In the genomic region with DNA sequence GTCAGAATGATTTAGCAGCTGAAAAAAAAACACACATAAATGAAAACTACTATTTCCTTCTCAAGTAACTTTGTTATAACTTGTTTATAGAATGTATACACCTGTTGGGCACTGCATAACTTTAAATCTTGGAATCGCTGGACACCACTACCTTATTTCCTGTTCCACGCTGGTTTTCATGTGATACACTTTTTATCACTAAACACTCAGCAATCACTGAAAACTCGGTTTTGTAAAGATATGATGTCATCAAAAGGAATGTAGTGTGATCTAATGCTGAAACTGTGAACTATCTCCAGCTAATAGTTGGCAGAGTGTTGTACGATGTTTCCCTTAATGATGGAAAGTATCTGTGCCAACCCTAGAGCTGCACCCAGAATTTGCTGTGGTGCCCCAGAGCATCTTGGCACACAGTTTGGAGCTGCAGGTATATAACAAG, we compare ENCODE assay signal across 12 cellular contexts.
DNase-seq lines count a peak whose midpoint lies in the region; ATAC-seq and TF ChIP-seq lines count a peak whose summit lies in the region.
"Had no signal": no experiment of that assay in that cellular context is flagged by ENCODE, and none has a peak within 500 bp of the region (broad histone marks: within the 10 kb centered on the region; RNA-seq: fewer than 3 reads in every experiment).

No MANE protein-coding gene starts in this region.

- POLR2A ChIA-PET in HEK293 (lab: Yijun Ruan, JAX) = no interaction called here

- H3K79me2 ChIP-seq in smooth muscle cell (ENCODE audit: low read depth) = no peaks in the 10 kb centered on the region

- peak; percentile 35 for DNase-seq in glomerular visceral epithelial cell (ENCODE audit: extremely low spot score)
- DNase-seq in smooth muscle cell (lab: John Stamatoyannopoulos, UW; ENCODE audit: unreplicated experiment) = no peak
- no peak for DNase-seq in vagina (ENCODE audit: extremely low spot score in 2 of 2)
- DNase-seq: DND-41, KG1, sigmoid colon, T-helper 9 cell had no signal

- 17% methylated on average over 4 of the region's 4 CpGs for WGBS in smooth muscle cell (ENCODE audit: low lambda C conversion rate)

- H3K4me3 ChIP-seq in HEK293 (ENCODE audit: low read depth, low read length) (no peak overlapping the region), smooth muscle cell (no peak overlapping the region), vagina (no peak overlapping the region)
- H3K4me3 ChIP-seq: sigmoid colon had no signal

- H3K36me3 Mint-ChIP-seq in activated naive CD8-positive, alpha-beta T cell = peaks cover 12% of the 10 kb centered on the region

- no peaks in the 10 kb centered on the region for H4K20me1 ChIP-seq in smooth muscle cell (ENCODE audit: low read depth)

- no peaks in the 10 kb centered on the region for H3K27me3 Mint-ChIP-seq in activated naive CD8-positive, alpha-beta T cell

- CTCF ChIA-PET in HEK293 (lab: Yijun Ruan, JAX) = interaction anchor here (1.0 kb wide), 1 partner anchor 9 kb away, joined by 3 read pairs; no protein-coding TSS in a partner anchor

- ATAC-seq in GM21390 (IDR thresholded peaks at IDR 0.05; ENCODE audit: unreplicated experiment) = no peak
- no peak for ATAC-seq in HG03108 (IDR thresholded peaks at IDR 0.05; ENCODE audit: unreplicated experiment)

- peak overlapping the region; percentile 1 for H3K4me2 ChIP-seq in smooth muscle cell

- no peak overlapping the region for H2AFZ ChIP-seq in smooth muscle cell (ENCODE audit: low read depth)

- intact Hi-C loops in vagina (cut with DNase I) = no loop called here

- no peaks in the 10 kb centered on the region for H3K9me3 Mint-ChIP-seq in activated naive CD8-positive, alpha-beta T cell (ENCODE audit: low read depth)

- peaks cover 8% of the 10 kb centered on the region; the same call in 1 of the 2 replicates for H3K4me1 ChIP-seq in HEK293 (ENCODE audit: control insufficient read depth, insufficient read depth, low read length)
- H3K4me1 ChIP-seq in smooth muscle cell (ENCODE audit: low read depth) = peaks cover 18% of the 10 kb centered on the region
- peaks cover 21% of the 10 kb centered on the region for H3K4me1 ChIP-seq in vagina

- H3K27me3 ChIP-seq in smooth muscle cell (ENCODE audit: low read depth) = no peaks in the 10 kb centered on the region
- no peaks in the 10 kb centered on the region for H3K27me3 ChIP-seq in vagina
- H3K27me3 ChIP-seq: sigmoid colon had no signal

- no peak overlapping the region for H3K27ac ChIP-seq in HEK293 (ENCODE audit: extremely low read depth, low read depth, low read length)
- H3K27ac ChIP-seq in smooth muscle cell (ENCODE audit: low read depth) = peak overlapping the region; percentile 16
- no peak overlapping the region for H3K27ac ChIP-seq in vagina

- TF ChIP-seq CTCF in HEK293 (tag by site-specific recombination; IDR thresholded peaks at IDR 0.05) (no peak), smooth muscle cell (IDR thresholded peaks at IDR 0.05; ENCODE audit: borderline replicate concordance, insufficient read depth, poor library complexity, severe bottlenecking) (no peak), vagina (IDR thresholded peaks at IDR 0.05) (no peak)

- H3K36me3 ChIP-seq in HEK293 (ENCODE audit: control insufficient read depth in 2 of 2, insufficient read depth in 1 of 2, low read length in 2 of 2) (no peaks in the 10 kb centered on the region), smooth muscle cell (ENCODE audit: low read depth) (no peaks in the 10 kb centered on the region), vagina (no peaks in the 10 kb centered on the region)
- H3K36me3 ChIP-seq: sigmoid colon had no signal

- no peak overlapping the region for H3K9ac ChIP-seq in smooth muscle cell (ENCODE audit: low read depth)

- H3F3A ChIP-seq in smooth muscle cell (ENCODE audit: low read depth) = no peaks in the 10 kb centered on the region

- peak overlapping the region; percentile 86 for H3K27ac Mint-ChIP-seq in activated naive CD8-positive, alpha-beta T cell

- H3K9me3 ChIP-seq in HEK293 (ENCODE audit: control insufficient read depth, insufficient read depth, low read depth, low read length) = no peaks in the 10 kb centered on the region
- H3K9me3 ChIP-seq in smooth muscle cell (replicated peaks; ENCODE audit: low read depth) = no peaks in the 10 kb centered on the region
- H3K9me3 ChIP-seq in vagina = no peaks in the 10 kb centered on the region
- H3K9me3 ChIP-seq: sigmoid colon had no signal

- peaks cover 73% of the 10 kb centered on the region for H3K4me1 Mint-ChIP-seq in activated naive CD8-positive, alpha-beta T cell (ENCODE audit: low read depth)

- TF ChIP-seq POLR2A in vagina (IDR thresholded peaks at IDR 0.05) = no peak

- no peak overlapping the region for H3K4me3 Mint-ChIP-seq in activated naive CD8-positive, alpha-beta T cell
- H3K4me3 Mint-ChIP-seq: brain had no signal

TF ChIP-seq in HEK293, 187 proteins besides CTCF, POLR2A, EP300 and RAD21 (continues in another document):
- TF ChIP-seq ZFP37 (tag by site-specific recombination; IDR thresholded peaks at IDR 0.05) (0 out of 2 replicates have a peak, but pooled peaks have one; percentile 19), ZNF530 (tag by site-specific recombination; IDR thresholded peaks at IDR 0.05; ENCODE audit: low read depth) (no peak), SP7 (tag by site-specific recombination; IDR thresholded peaks at IDR 0.05) (peak; percentile 74), SCRT1 (tag by site-specific recombination; IDR thresholded peaks at IDR 0.05; ENCODE audit: borderline replicate concordance) (peak; percentile 51; the same call in 1 of the 2 replicates), ZBTB17 (tag by site-specific recombination; IDR thresholded peaks at IDR 0.05) (peak; percentile 72), ZFP69B (tag by site-specific recombination; IDR thresholded peaks at IDR 0.05) (peak; percentile 25; the same call in 1 of the 2 replicates), ZEB2 (tag by site-specific recombination; IDR thresholded peaks at IDR 0.05) (peak; percentile 92), ZNF426 (tag by site-specific recombination; IDR thresholded peaks at IDR 0.05) (no peak), SCRT2 (tag by site-specific recombination; IDR thresholded peaks at IDR 0.05) (peak; percentile 83), ZNF660 (tag by site-specific recombination; IDR thresholded peaks at IDR 0.05) (peak; percentile 87), ZNF843 (tag by site-specific recombination; IDR thresholded peaks at IDR 0.05) (peak; percentile 14; the same call in 1 of the 2 replicates), REPIN1 (tag by site-specific recombination; IDR thresholded peaks at IDR 0.05; ENCODE audit: low read depth) (0 out of 2 replicates have a peak, but pooled peaks have one; percentile 15), ZNF324 (tag by site-specific recombination; IDR thresholded peaks at IDR 0.05) (no peak; the same call in 1 of the 2 replicates), ZNF2 (tag by site-specific recombination; IDR thresholded peaks at IDR 0.05) (no peak)
- TF ChIP-seq, protein P1, sequence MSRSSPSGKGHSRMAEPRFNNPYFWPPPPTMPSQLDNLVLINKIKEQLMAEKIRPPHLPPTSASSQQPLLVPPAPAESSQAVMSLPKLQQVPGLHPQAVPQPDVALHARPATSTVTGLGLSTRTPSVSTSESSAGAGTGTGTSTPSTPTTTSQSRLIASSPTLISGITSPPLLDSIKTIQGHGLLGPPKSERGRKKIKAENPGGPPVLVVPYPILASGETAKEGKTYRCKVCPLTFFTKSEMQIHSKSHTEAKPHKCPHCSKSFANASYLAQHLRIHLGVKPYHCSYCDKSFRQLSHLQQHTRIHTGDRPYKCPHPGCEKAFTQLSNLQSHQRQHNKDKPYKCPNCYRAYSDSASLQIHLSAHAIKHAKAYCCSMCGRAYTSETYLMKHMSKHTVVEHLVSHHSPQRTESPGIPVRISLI (tag by site-specific recombination; IDR thresholded peaks at IDR 0.05) = peak; percentile 62
- TF ChIP-seq, protein P2, sequence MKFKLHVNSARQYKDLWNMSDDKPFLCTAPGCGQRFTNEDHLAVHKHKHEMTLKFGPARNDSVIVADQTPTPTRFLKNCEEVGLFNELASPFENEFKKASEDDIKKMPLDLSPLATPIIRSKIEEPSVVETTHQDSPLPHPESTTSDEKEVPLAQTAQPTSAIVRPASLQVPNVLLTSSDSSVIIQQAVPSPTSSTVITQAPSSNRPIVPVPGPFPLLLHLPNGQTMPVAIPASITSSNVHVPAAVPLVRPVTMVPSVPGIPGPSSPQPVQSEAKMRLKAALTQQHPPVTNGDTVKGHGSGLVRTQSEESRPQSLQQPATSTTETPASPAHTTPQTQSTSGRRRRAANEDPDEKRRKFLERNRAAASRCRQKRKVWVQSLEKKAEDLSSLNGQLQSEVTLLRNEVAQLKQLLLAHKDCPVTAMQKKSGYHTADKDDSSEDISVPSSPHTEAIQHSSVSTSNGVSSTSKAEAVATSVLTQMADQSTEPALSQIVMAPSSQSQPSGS (tag by site-specific recombination; IDR thresholded peaks at IDR 0.05; ENCODE audit: low read depth) = peak; percentile 97
- TF ChIP-seq, protein P3, sequence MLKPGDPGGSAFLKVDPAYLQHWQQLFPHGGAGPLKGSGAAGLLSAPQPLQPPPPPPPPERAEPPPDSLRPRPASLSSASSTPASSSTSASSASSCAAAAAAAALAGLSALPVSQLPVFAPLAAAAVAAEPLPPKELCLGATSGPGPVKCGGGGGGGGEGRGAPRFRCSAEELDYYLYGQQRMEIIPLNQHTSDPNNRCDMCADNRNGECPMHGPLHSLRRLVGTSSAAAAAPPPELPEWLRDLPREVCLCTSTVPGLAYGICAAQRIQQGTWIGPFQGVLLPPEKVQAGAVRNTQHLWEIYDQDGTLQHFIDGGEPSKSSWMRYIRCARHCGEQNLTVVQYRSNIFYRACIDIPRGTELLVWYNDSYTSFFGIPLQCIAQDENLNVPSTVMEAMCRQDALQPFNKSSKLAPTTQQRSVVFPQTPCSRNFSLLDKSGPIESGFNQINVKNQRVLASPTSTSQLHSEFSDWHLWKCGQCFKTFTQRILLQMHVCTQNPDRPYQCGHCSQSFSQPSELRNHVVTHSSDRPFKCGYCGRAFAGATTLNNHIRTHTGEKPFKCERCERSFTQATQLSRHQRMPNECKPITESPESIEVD (tag by site-specific recombination; IDR thresholded peaks at IDR 0.05) = peak; percentile 79
- TF ChIP-seq, protein P4, sequence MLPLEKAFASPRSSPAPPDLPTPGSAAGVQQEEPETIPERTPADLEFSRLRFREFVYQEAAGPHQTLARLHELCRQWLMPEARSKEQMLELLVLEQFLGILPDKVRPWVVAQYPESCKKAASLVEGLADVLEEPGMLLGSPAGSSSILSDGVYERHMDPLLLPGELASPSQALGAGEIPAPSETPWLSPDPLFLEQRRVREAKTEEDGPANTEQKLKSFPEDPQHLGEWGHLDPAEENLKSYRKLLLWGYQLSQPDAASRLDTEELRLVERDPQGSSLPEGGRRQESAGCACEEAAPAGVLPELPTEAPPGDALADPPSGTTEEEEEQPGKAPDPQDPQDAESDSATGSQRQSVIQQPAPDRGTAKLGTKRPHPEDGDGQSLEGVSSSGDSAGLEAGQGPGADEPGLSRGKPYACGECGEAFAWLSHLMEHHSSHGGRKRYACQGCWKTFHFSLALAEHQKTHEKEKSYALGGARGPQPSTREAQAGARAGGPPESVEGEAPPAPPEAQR (tag by site-specific recombination; IDR thresholded peaks at IDR 0.05) = no peak
